ENCODE assay signal across 12 cellular contexts in the genomic region with DNA sequence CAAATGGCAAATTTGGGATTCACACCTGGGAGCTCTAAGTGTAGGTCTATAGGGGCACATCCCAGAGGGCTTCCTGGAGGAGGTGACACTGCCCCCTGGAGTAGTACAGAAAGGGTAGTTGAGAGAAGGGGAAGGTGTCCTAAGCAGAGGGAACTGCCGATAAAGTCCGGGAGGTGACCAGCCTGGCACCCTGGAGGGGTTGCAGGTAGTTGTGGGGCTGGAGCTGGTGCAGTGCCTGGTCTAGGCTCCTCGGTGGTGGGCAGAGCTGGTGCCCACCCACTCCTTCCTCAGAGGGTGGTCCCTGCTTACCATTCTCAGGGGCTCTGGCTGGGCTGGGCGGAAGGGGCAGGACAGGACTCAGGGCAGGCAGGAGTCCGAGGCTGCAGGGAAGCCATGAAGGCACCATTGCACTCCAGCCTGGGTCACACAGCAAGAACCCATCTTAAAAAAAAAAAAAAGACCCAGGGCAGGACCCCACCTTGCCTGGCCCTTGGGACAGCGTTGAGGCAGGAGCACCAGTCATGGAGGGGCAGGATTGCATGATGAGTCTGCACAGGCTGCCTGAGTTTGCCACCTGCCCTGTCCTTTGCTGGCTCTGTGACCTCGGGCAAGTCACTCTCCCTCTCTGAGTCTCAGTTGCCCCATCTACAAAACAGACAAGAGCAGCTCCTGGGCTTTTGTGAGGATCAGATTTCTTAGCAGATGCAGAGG. TPM values are rescaled to one million over a fixed set of nuclear protein-coding genes. Genes with fewer than 3 reads are reported as not detected.
A peak's percentile ranks its signal among the peaks of the same experiment; 100 is the strongest.
DNase-seq lines count a peak whose midpoint lies in the region; ATAC-seq and TF ChIP-seq lines count a peak whose summit lies in the region.
"Had no signal": no experiment of that assay in that cellular context is flagged by ENCODE, and none has a peak within 500 bp of the region (broad histone marks: within the 10 kb centered on the region; RNA-seq: fewer than 3 reads in every experiment).

No MANE protein-coding gene starts in this region.

- H3K9me3 Mint-ChIP-seq in HFFc6: no peaks in the 10 kb centered on the region
- H3K9me3 Mint-ChIP-seq in activated naive CD8-positive, alpha-beta T cell treated with anti-CD3 and anti-CD28 coated beads, Interleukin-2, amount 50 U/mL, for 24 hours: no peaks in the 10 kb centered on the region

- DNase-seq in DMS 273 treated with DMSO at 0.1 percent for 48 hours (lab: John Stamatoyannopoulos, UW): peak; percentile 18
- DNase-seq in DMS 273 (lab: John Stamatoyannopoulos, UW; ENCODE audit: unreplicated experiment): no peak
- DNase-seq in HFFc6: peak; percentile 19
- no peak for DNase-seq in activated naive CD8-positive, alpha-beta T cell treated with anti-CD3 and anti-CD28 coated beads, Interleukin-2, amount 50 U/mL, for 24 hours
- no peak for DNase-seq in osteoblast (ENCODE audit: insufficient read length, low spot score, missing footprints)
- no peak for DNase-seq in SJCRH30
- DNase-seq: NCI-H748 treated with DMSO at 0.1 percent for 48 hours had no signal

- no peak for ATAC-seq in activated naive CD8-positive, alpha-beta T cell treated with anti-CD3 and anti-CD28 coated beads, Interleukin-2, amount 50 U/mL, for 24 hours
- ATAC-seq in HG02678 (IDR thresholded peaks at IDR 0.05; ENCODE audit: unreplicated experiment): no peak
- ATAC-seq in GM18519 (IDR thresholded peaks at IDR 0.05; ENCODE audit: low FRiP score, unreplicated experiment): no peak

- peaks cover 16% of the 10 kb centered on the region for H3K4me1 Mint-ChIP-seq in HFFc6 (ENCODE audit: low read depth)
- H3K4me1 Mint-ChIP-seq in activated naive CD8-positive, alpha-beta T cell treated with anti-CD3 and anti-CD28 coated beads, Interleukin-2, amount 50 U/mL, for 24 hours: peaks cover 63% of the 10 kb centered on the region

- H3K4me1 ChIP-seq in osteoblast (ENCODE audit: insufficient read depth, low read length): peaks cover 13% of the 10 kb centered on the region
- no peaks in the 10 kb centered on the region for H3K4me1 ChIP-seq in SJCRH30

- H3K27ac Mint-ChIP-seq in HFFc6: peak overlapping the region; percentile 61; the same call in 1 of the 2 replicates
- peak overlapping the region; percentile 80 for H3K27ac Mint-ChIP-seq in activated naive CD8-positive, alpha-beta T cell treated with anti-CD3 and anti-CD28 coated beads, Interleukin-2, amount 50 U/mL, for 24 hours

- H3K4me3 ChIP-seq in osteoblast (ENCODE audit: insufficient read depth, low read length) (peak overlapping the region; percentile 43), SJCRH30 (no peak overlapping the region)
- H3K4me3 ChIP-seq: cardiac muscle cell, SK-N-MC had no signal

- H2AFZ ChIP-seq in osteoblast (ENCODE audit: low read length): peak overlapping the region; percentile 85

- H3K9me3 ChIP-seq in osteoblast (ENCODE audit: low read depth, low read length) (no peaks in the 10 kb centered on the region), SJCRH30 (replicated peaks) (no peaks in the 10 kb centered on the region)

- no peaks in the 10 kb centered on the region for H4K20me1 ChIP-seq in osteoblast (ENCODE audit: insufficient read depth, low read length)

- H3K27me3 Mint-ChIP-seq in HFFc6 (ENCODE audit: insufficient read depth): peaks cover 6% of the 10 kb centered on the region
- no peaks in the 10 kb centered on the region for H3K27me3 Mint-ChIP-seq in activated naive CD8-positive, alpha-beta T cell treated with anti-CD3 and anti-CD28 coated beads, Interleukin-2, amount 50 U/mL, for 24 hours

- no peaks in the 10 kb centered on the region for H3K36me3 Mint-ChIP-seq in HFFc6 (ENCODE audit: low read depth)
- H3K36me3 Mint-ChIP-seq in activated naive CD8-positive, alpha-beta T cell treated with anti-CD3 and anti-CD28 coated beads, Interleukin-2, amount 50 U/mL, for 24 hours (ENCODE audit: low read depth): no peaks in the 10 kb centered on the region

- H3K27ac ChIP-seq in osteoblast (ENCODE audit: low read depth, low read length): peak overlapping the region; percentile 66
- H3K27ac ChIP-seq in SJCRH30: no peak overlapping the region
- H3K27ac ChIP-seq: 22Rv1, cardiac muscle cell, SK-N-MC had no signal

- peak; percentile 14; the same call in 1 of the 2 replicates for TF ChIP-seq CTCF in HFFc6 (IDR thresholded peaks at IDR 0.05)
- no peak for TF ChIP-seq CTCF in osteoblast (IDR thresholded peaks at IDR 0.05; ENCODE audit: extremely low read depth, low read depth, low read length)

- H3K79me2 ChIP-seq in osteoblast (ENCODE audit: insufficient read depth, low read length): no peaks in the 10 kb centered on the region

- peak overlapping the region; percentile 73 for H3K4me2 ChIP-seq in osteoblast (ENCODE audit: insufficient read depth, low read length)

- peak overlapping the region; percentile 53; the same call in 1 of the 2 replicates for H3K4me3 Mint-ChIP-seq in HFFc6
- no peak overlapping the region for H3K4me3 Mint-ChIP-seq in activated naive CD8-positive, alpha-beta T cell treated with anti-CD3 and anti-CD28 coated beads, Interleukin-2, amount 50 U/mL, for 24 hours

- H3K36me3 ChIP-seq in osteoblast (ENCODE audit: insufficient read depth, low read length) (no peaks in the 10 kb centered on the region), SJCRH30 (no peaks in the 10 kb centered on the region)
- H3K36me3 ChIP-seq: cardiac muscle cell had no signal

- no peaks in the 10 kb centered on the region for H3K27me3 ChIP-seq in osteoblast (ENCODE audit: insufficient read depth, low read length)
- no peaks in the 10 kb centered on the region for H3K27me3 ChIP-seq in SJCRH30
- H3K27me3 ChIP-seq: cardiac muscle cell had no signal

RNA-seq across cellular contexts. Expression of gene LAT, which starts 43.8 kb away (rescaled TPM):
- total RNA-seq in HFFc6 (2021; fragmentation: NEBNext Ultra II Directional; extraction: Animal tissue kit (Norgen Biotek cat#: 25700)): 1 to 10 TPM; 2.9 to 5.0 (median 4.4) TPM
- total RNA-seq in osteoblast: 1.2 and 1.4 TPM in 2 replicates
- 0.66 and 1.6 TPM in 2 replicates for total RNA-seq in SJCRH30 (2014; rRNA removed; shearing (Covaris generic))

RNA-seq across cellular contexts. Expression of gene SPNS1, which starts 54.0 kb away (rescaled TPM):
- total RNA-seq in HFFc6 (2021; fragmentation: NEBNext Ultra II Directional; extraction: Animal tissue kit (Norgen Biotek cat#: 25700)): 10 to 100 TPM; 36.9 to 43.0 (median 39.9) TPM
- total RNA-seq in osteoblast: 50.7 and 51.9 TPM in 2 replicates
- total RNA-seq in SJCRH30 (2014; rRNA removed; shearing (Covaris generic)): 22.1 and 23.5 TPM in 2 replicates

Comparison
In these comparisons a context has a peak if more than half of its experiments do, and no peak if none do; other contexts are left out.
1. DNase-seq: peak in DMS 273 treated with DMSO at 0.1 percent for 48 hours (single experiment) and HFFc6 (single experiment); none in DMS 273 (single experiment), activated naive CD8-positive, alpha-beta T cell treated with anti-CD3 and anti-CD28 coated beads, Interleukin-2, amount 50 U/mL, for 24 hours (single experiment), osteoblast (single experiment) and SJCRH30 (0 of 2).